28 cellular contexts compared by ENCODE assay signal in the genomic region with DNA sequence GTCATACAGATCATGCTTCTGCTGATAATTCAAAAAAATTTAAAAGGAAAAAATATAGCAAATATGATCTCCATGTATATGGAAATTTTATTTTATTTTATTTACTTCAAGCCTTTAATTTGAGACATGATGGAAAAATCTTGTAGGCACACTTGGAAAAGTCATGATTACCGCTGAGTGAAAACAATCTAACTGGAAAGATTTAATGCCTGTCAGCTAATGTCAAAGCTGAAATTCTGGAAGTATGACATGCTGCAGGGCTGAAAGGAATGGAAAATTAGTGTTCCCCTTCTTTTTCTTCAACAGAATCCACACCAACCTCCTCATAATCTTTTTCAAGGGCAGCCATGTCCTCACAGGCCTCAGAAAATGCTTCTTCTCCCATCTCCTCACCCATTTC. TPM values are rescaled to one million over a fixed set of nuclear protein-coding genes. Genes with fewer than 3 reads are reported as not detected.
"Had no signal": no experiment of that assay in that cellular context is flagged by ENCODE, and none has a peak within 500 bp of the region (broad histone marks: within the 10 kb centered on the region; RNA-seq: fewer than 3 reads in every experiment).

No MANE protein-coding gene starts in this region.

- H3K4me1 ChIP-seq: stomach, suprapubic skin, testis, thyroid gland, tibial artery, tibial nerve, transverse colon, upper lobe of left lung, upper lobe of right lung, uterus, vagina had no signal

- H3K9me3 ChIP-seq: stomach, suprapubic skin, testis, thoracic aorta, thyroid gland, tibial artery, tibial nerve, transverse colon, upper lobe of left lung, upper lobe of right lung, uterus, vagina had no signal

- ATAC-seq: stimulated activated effector memory CD8-positive, alpha-beta T cell treated with anti-CD3 and anti-CD28 coated beads, Interleukin-12 subunit alpha, Interleukin-12 subunit beta, amount 100 ng/mL, for 72 hours; stimulated activated memory B cell treated with anti-CD40 and anti-IgM and Interleukin-4, amounts not matched to agents 10 μg/mL and 1 μg/mL and 100 μg/mL, for 72 hours; stimulated activated naive B cell treated with anti-CD40 and anti-IgM and Interleukin-4, amounts not matched to agents 10 μg/mL and 1 μg/mL and 100 μg/mL, for 72 hours; stimulated activated naive CD8-positive, alpha-beta T cell treated with anti-CD3 and anti-CD28 coated beads, Interleukin-15, amount 100 ng/mL, for 72 hours; stimulated activated naive CD8-positive, alpha-beta T cell treated with anti-CD3 and anti-CD28 coated beads, Interleukin-15, Interleukin-2, amounts not matched to agents 100 U/mL and 50 U/mL, for 24 hours; upper lobe of right lung had no signal

- H3K4me3 ChIP-seq: stomach, suprapubic skin, testis, thoracic aorta, thyroid gland, tibial artery, tibial nerve, transverse colon, upper lobe of left lung, upper lobe of right lung, uterus, vagina had no signal

- H3K36me3 Mint-ChIP-seq: stimulated activated effector memory CD8-positive, alpha-beta T cell treated with anti-CD3 and anti-CD28 coated beads, Interleukin-12 subunit alpha, Interleukin-12 subunit beta, amount 100 ng/mL, for 72 hours; stimulated activated memory B cell treated with anti-CD40 and anti-IgM and Interleukin-4, amounts not matched to agents 10 μg/mL and 1 μg/mL and 100 μg/mL, for 72 hours; stimulated activated naive B cell treated with anti-CD40 and anti-IgM and Interleukin-4, amounts not matched to agents 10 μg/mL and 1 μg/mL and 100 μg/mL, for 72 hours; type B pancreatic cell had no signal

- H3K27me3 ChIP-seq: stomach, suprapubic skin, testis, thyroid gland, tibial artery, tibial nerve, transverse colon, upper lobe of left lung, upper lobe of right lung, uterus, vagina had no signal

- H3K27ac ChIP-seq: stomach, suprapubic skin, testis, thoracic aorta, thyroid gland, tibial artery, tibial nerve, transverse colon, upper lobe of left lung, upper lobe of right lung, uterus, vagina had no signal

- DNase-seq: stimulated activated CD4-positive, alpha-beta T cell treated with anti-CD3 and anti-CD28 coated beads, Interleukin-2, amount 100 ng/mL, for 48 hours; stimulated activated CD4-positive, alpha-beta T cell treated with anti-CD3 and anti-CD28 coated beads, Interleukin-4, amount 100 ng/mL, for 1 hour; stimulated activated CD4-positive, alpha-beta T cell treated with anti-CD3 and anti-CD28 coated beads, Interleukin-4, amount 100 ng/mL, for 24 hours; stimulated activated CD4-positive, alpha-beta T cell treated with anti-CD3 and anti-CD28 coated beads, Interleukin-4, amount 100 ng/mL, for 4 hours; stimulated activated CD8-positive, alpha-beta memory T cell treated with anti-CD3 and anti-CD28 coated beads, Interleukin-4, amount 100 ng/mL, for 48 hours; stimulated activated naive B cell treated with anti-CD40 and anti-IgM and Interleukin-4, amounts not matched to agents 10 μg/mL and 1 μg/mL and 100 μg/mL, for 72 hours; stimulated activated naive CD4-positive, alpha-beta T cell; stimulated activated naive CD4-positive, alpha-beta T cell treated with Interleukin-2 at 50 U/mL for 16 hours; stimulated activated naive CD8-positive, alpha-beta T cell treated with anti-CD3 and anti-CD28 coated beads, Interleukin-15, amount 100 ng/mL, for 72 hours; stimulated activated naive CD8-positive, alpha-beta T cell treated with anti-CD3 and anti-CD28 coated beads, Interleukin-15, Interleukin-2, amounts not matched to agents 100 U/mL and 50 U/mL, for 24 hours; stomach; substantia nigra; testis; thyroid gland; tibial artery; transverse colon; trophoblast cell; upper lobe of left lung; upper lobe of right lung; uterus had no signal

- H3K27ac Mint-ChIP-seq: stimulated activated effector memory CD8-positive, alpha-beta T cell treated with anti-CD3 and anti-CD28 coated beads, Interleukin-12 subunit alpha, Interleukin-12 subunit beta, amount 100 ng/mL, for 72 hours; stimulated activated memory B cell treated with anti-CD40 and anti-IgM and Interleukin-4, amounts not matched to agents 10 μg/mL and 1 μg/mL and 100 μg/mL, for 72 hours; stimulated activated naive B cell treated with anti-CD40 and anti-IgM and Interleukin-4, amounts not matched to agents 10 μg/mL and 1 μg/mL and 100 μg/mL, for 72 hours; stimulated activated naive CD8-positive, alpha-beta T cell treated with anti-CD3 and anti-CD28 coated beads, Interleukin-15, amount 100 ng/mL, for 72 hours; stimulated activated naive CD8-positive, alpha-beta T cell treated with anti-CD3 and anti-CD28 coated beads, Interleukin-15, Interleukin-2, amounts not matched to agents 100 ng/mL and 50 ng/mL, for 24 hours; type B pancreatic cell had no signal

- H3K4me1 Mint-ChIP-seq: stimulated activated effector memory CD8-positive, alpha-beta T cell treated with anti-CD3 and anti-CD28 coated beads, Interleukin-12 subunit alpha, Interleukin-12 subunit beta, amount 100 ng/mL, for 72 hours; stimulated activated memory B cell treated with anti-CD40 and anti-IgM and Interleukin-4, amounts not matched to agents 10 μg/mL and 1 μg/mL and 100 μg/mL, for 72 hours; stimulated activated naive B cell treated with anti-CD40 and anti-IgM and Interleukin-4, amounts not matched to agents 10 μg/mL and 1 μg/mL and 100 μg/mL, for 72 hours; stimulated activated naive CD8-positive, alpha-beta T cell treated with anti-CD3 and anti-CD28 coated beads, Interleukin-15, amount 100 ng/mL, for 72 hours had no signal

- H3K27me3 Mint-ChIP-seq: stimulated activated memory B cell treated with anti-CD40 and anti-IgM and Interleukin-4, amounts not matched to agents 10 μg/mL and 1 μg/mL and 100 μg/mL, for 72 hours; stimulated activated naive B cell treated with anti-CD40 and anti-IgM and Interleukin-4, amounts not matched to agents 10 μg/mL and 1 μg/mL and 100 μg/mL, for 72 hours; stimulated activated naive CD8-positive, alpha-beta T cell treated with anti-CD3 and anti-CD28 coated beads, Interleukin-15, amount 100 ng/mL, for 72 hours; stimulated activated naive CD8-positive, alpha-beta T cell treated with anti-CD3 and anti-CD28 coated beads, Interleukin-15, Interleukin-2, amounts not matched to agents 100 ng/mL and 50 ng/mL, for 24 hours; type B pancreatic cell had no signal

- H3K36me3 ChIP-seq: stomach, suprapubic skin, thoracic aorta, thyroid gland, tibial artery, tibial nerve, transverse colon, upper lobe of left lung, upper lobe of right lung, uterus, vagina had no signal

- H3K9me3 Mint-ChIP-seq: stimulated activated memory B cell treated with anti-CD40 and anti-IgM and Interleukin-4, amounts not matched to agents 10 μg/mL and 1 μg/mL and 100 μg/mL, for 72 hours; stimulated activated naive CD8-positive, alpha-beta T cell treated with anti-CD3 and anti-CD28 coated beads, Interleukin-15, amount 100 ng/mL, for 72 hours; stimulated activated naive CD8-positive, alpha-beta T cell treated with anti-CD3 and anti-CD28 coated beads, Interleukin-15, Interleukin-2, amounts not matched to agents 100 ng/mL and 50 ng/mL, for 24 hours; type B pancreatic cell had no signal

- H3K4me3 Mint-ChIP-seq: stimulated activated effector memory CD8-positive, alpha-beta T cell treated with anti-CD3 and anti-CD28 coated beads, Interleukin-12 subunit alpha, Interleukin-12 subunit beta, amount 100 ng/mL, for 72 hours; stimulated activated memory B cell treated with anti-CD40 and anti-IgM and Interleukin-4, amounts not matched to agents 10 μg/mL and 1 μg/mL and 100 μg/mL, for 72 hours; stimulated activated naive B cell treated with anti-CD40 and anti-IgM and Interleukin-4, amounts not matched to agents 10 μg/mL and 1 μg/mL and 100 μg/mL, for 72 hours; stimulated activated naive CD8-positive, alpha-beta T cell treated with anti-CD3 and anti-CD28 coated beads, Interleukin-15, amount 100 ng/mL, for 72 hours; stimulated activated naive CD8-positive, alpha-beta T cell treated with anti-CD3 and anti-CD28 coated beads, Interleukin-15, Interleukin-2, amounts not matched to agents 100 ng/mL and 50 ng/mL, for 24 hours; type B pancreatic cell had no signal

RNA-seq across cellular contexts. Expression of a gene that starts 58.2 kb away (rescaled TPM):
- total RNA-seq: thoracic aorta, tibial nerve had no signal
